In the genomic region with DNA sequence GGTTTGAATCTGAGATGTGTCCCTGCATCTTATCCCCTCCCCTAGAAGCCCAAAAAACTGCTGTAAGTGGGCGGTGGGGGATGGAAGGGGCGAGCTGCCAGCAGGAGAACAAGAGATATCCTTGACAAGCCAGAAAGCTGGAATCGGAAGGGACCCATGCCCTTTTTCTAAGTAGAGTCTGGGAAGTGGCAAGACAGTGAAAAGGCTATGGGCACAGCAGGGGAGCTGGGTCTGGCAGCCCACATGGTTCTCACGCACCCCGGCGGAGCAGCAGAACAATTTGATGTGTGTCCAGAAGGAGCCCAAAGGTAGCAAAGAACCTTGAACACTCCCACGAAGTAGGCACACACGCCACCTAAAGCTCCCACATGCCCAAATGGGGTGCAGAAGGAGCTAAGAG, we compare ENCODE assay signal across 1 cellular context.
TF ChIP-seq lines count a peak whose summit lies in the region.

No MANE protein-coding gene starts in this region.

TF ChIP-seq in SK-N-SH, 30 proteins besides CTCF, POLR2A, EP300 and RAD21:
- TF ChIP-seq SMC3 (IDR thresholded peaks at IDR 0.05; ENCODE audit: low read depth, low read length), result no peak
- TF ChIP-seq, protein P1, sequence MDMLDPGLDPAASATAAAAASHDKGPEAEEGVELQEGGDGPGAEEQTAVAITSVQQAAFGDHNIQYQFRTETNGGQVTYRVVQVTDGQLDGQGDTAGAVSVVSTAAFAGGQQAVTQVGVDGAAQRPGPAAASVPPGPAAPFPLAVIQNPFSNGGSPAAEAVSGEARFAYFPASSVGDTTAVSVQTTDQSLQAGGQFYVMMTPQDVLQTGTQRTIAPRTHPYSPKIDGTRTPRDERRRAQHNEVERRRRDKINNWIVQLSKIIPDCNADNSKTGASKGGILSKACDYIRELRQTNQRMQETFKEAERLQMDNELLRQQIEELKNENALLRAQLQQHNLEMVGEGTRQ (IDR thresholded peaks at IDR 0.05; ENCODE audit: borderline replicate concordance, low read depth, low read length), result no peak
- no peak for TF ChIP-seq JUND (IDR thresholded peaks at IDR 0.05)
- TF ChIP-seq, protein P2, sequence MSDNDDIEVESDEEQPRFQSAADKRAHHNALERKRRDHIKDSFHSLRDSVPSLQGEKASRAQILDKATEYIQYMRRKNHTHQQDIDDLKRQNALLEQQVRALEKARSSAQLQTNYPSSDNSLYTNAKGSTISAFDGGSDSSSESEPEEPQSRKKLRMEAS (IDR thresholded peaks at IDR 0.05; ENCODE audit: low read depth), result no peak
- TF ChIP-seq MXI1 (IDR thresholded peaks at IDR 0.05; ENCODE audit: low read depth, low read length), result no peak
- TF ChIP-seq CHD2 (IDR thresholded peaks at IDR 0.05; ENCODE audit: low read length, partially characterized antibody), result no peak
- TF ChIP-seq YY1 (IDR thresholded peaks at IDR 0.05; ENCODE audit: low read depth), result no peak
- TF ChIP-seq TEAD4 (IDR thresholded peaks at IDR 0.05; ENCODE audit: borderline replicate concordance, insufficient read depth), result no peak
- TF ChIP-seq ELF1 (IDR thresholded peaks at IDR 0.05), result no peak
- TF ChIP-seq, protein P3, sequence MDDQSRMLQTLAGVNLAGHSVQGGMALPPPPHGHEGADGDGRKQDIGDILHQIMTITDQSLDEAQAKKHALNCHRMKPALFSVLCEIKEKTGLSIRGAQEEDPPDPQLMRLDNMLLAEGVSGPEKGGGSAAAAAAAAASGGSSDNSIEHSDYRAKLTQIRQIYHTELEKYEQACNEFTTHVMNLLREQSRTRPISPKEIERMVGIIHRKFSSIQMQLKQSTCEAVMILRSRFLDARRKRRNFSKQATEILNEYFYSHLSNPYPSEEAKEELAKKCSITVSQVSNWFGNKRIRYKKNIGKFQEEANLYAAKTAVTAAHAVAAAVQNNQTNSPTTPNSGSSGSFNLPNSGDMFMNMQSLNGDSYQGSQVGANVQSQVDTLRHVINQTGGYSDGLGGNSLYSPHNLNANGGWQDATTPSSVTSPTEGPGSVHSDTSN (IDR thresholded peaks at IDR 0.05), result no peak
- TF ChIP-seq FOXJ3 (CRISPR knock-in tag; IDR thresholded peaks at IDR 0.05), result no peak
- no peak for TF ChIP-seq FOXM1 (IDR thresholded peaks at IDR 0.05; ENCODE audit: low read depth)
- no peak for TF ChIP-seq MEF2A (IDR thresholded peaks at IDR 0.05; ENCODE audit: borderline replicate concordance, low read depth)
- no peak for TF ChIP-seq EZH2phosphoT487 (IDR thresholded peaks at IDR 0.05; ENCODE audit: borderline replicate concordance, low read depth)
- no peak for TF ChIP-seq REST (IDR thresholded peaks at IDR 0.05; ENCODE audit: low read depth, low read length)
